22 cellular contexts compared by ENCODE assay signal in genomic region chr11:120063686-120064340, GRCh38.
DNase-seq lines count a peak whose midpoint lies in the region; ATAC-seq, FAIRE-seq and TF ChIP-seq lines count a peak whose summit lies in the region.
"Had no signal": no experiment of that assay in that cellular context is flagged by ENCODE, and none has a peak within 500 bp of the region (broad histone marks: within the 10 kb centered on the region; RNA-seq: fewer than 3 reads in every experiment).

No MANE protein-coding gene starts in this region.

- H2BK120ac ChIP-seq in H9 (ENCODE audit: low read depth, low read length, poor library complexity, severe bottlenecking): no peak overlapping the region

- H4K20me1 ChIP-seq in H9 (ENCODE audit: control insufficient read depth, insufficient read depth, insufficient read length): no peaks in the 10 kb centered on the region

- H3K27me3 Mint-ChIP-seq in H9 (ENCODE audit: low read depth) (peaks cover 9% of the 10 kb centered on the region), progenitor cell of endocrine pancreas (peaks cover 41% of the 10 kb centered on the region)

- H2BK15ac ChIP-seq in H9 (ENCODE audit: low read depth, low read length): no peak overlapping the region

- H3K36me3 ChIP-seq in bronchial epithelial cell (ENCODE audit: control insufficient read depth, insufficient read depth, low read length): no peaks in the 10 kb centered on the region
- H3K36me3 ChIP-seq: MG63 had no signal

- H3K27ac Mint-ChIP-seq in H9 (no peak overlapping the region), progenitor cell of endocrine pancreas (no peak overlapping the region)
- H3K27ac Mint-ChIP-seq: CD8-positive, alpha-beta memory T cell had no signal

- H2BK20ac ChIP-seq in H9 (ENCODE audit: low read depth, low read length, poor library complexity, severe bottlenecking): no peak overlapping the region

- no peak overlapping the region for H2BK5ac ChIP-seq in H9 (ENCODE audit: insufficient read length, low read length)

- no peak overlapping the region for H3K27ac ChIP-seq in H9 (ENCODE audit: insufficient read length, low read depth, low read length)
- H3K27ac ChIP-seq: C4-2B had no signal

- no peak overlapping the region for H3T11ph ChIP-seq in H9 (ENCODE audit: low read length)

- H4K8ac ChIP-seq in H9 (replicated peaks; ENCODE audit: insufficient read length, low read depth, low read length): no peak overlapping the region

- no peaks in the 10 kb centered on the region for H3K79me2 ChIP-seq in H9 (ENCODE audit: insufficient read depth, low read length)

- no peaks in the 10 kb centered on the region for H3K79me1 ChIP-seq in H9 (ENCODE audit: insufficient read depth, low read depth, low read length, poor library complexity, severe bottlenecking)

- peak; percentile 32 for FAIRE-seq in bronchial epithelial cell (lab: Jason Lieb, UNC)
- FAIRE-seq: GM19239 had no signal

- H3K14ac ChIP-seq in H9 (ENCODE audit: insufficient read depth, low read length): no peak overlapping the region; the same call in 1 of the 2 replicates

- no peaks in the 10 kb centered on the region for H3K9me3 ChIP-seq in H9 (ENCODE audit: control insufficient read depth, low read depth, low read length)
- H3K9me3 ChIP-seq: MG63, SK-N-SH had no signal

- peak; percentile 11 for DNase-seq in H9
- no peak for DNase-seq in bronchial epithelial cell (ENCODE audit: low read depth)
- peak; percentile 6 for DNase-seq in mesenteric fat pad (ENCODE audit: low spot score)
- DNase-seq in progenitor cell of endocrine pancreas (ENCODE audit: low spot score, unreplicated experiment): peak; percentile 1
- DNase-seq in RPMI8226: no peak
- DNase-seq in GF-D8 (lab: John Stamatoyannopoulos, UW): no peak
- DNase-seq: AML-193; DMS53; GDM1; MG63; NCI-H1417; NCI-H187; NCI-H2107; NCI-H510A; NK-92 treated with Interleukin-12 subunit alpha and Interleukin-12 subunit beta, amount 100 ng/mL, for 24 hours; SIG-M5; SK-N-SH had no signal

- no peak overlapping the region for H2BK12ac ChIP-seq in H9 (ENCODE audit: insufficient read length, low read depth, low read length)

- H3K9ac ChIP-seq in H9 (ENCODE audit: extremely low read depth, insufficient read length, low read length): no peak overlapping the region
- H3K9ac ChIP-seq: SK-N-SH had no signal

- no peak overlapping the region for H4K91ac ChIP-seq in H9 (ENCODE audit: insufficient read length, low read depth, low read length)

- H3K4me3 ChIP-seq in bronchial epithelial cell (ENCODE audit: low read depth, low read length): no peak overlapping the region
- H3K4me3 ChIP-seq: MG63 had no signal

- no peak overlapping the region for H4K5ac ChIP-seq in H9 (ENCODE audit: insufficient read length, low read depth, low read length)

- WGBS in H9 (ENCODE audit: extremely low coverage, insufficient read length, low lambda C conversion rate): no CpG with 5 or more reads among the region's 7 CpGs

- peaks cover 36 to 46% of the 10 kb centered on the region in 2 experiments for H3K4me1 Mint-ChIP-seq in H9
- H3K4me1 Mint-ChIP-seq in progenitor cell of endocrine pancreas (ENCODE audit: low read depth): no peaks in the 10 kb centered on the region
- H3K4me1 Mint-ChIP-seq: CD8-positive, alpha-beta memory T cell had no signal

- H3K9me3 Mint-ChIP-seq in H9 (no peaks in the 10 kb centered on the region), progenitor cell of endocrine pancreas (ENCODE audit: low read depth) (no peaks in the 10 kb centered on the region)
- H3K9me3 Mint-ChIP-seq: CD8-positive, alpha-beta memory T cell had no signal

- peaks cover 6% of the 10 kb centered on the region for H3K4me1 ChIP-seq in H9 (ENCODE audit: insufficient read depth, low read length)

- H3K27me3 ChIP-seq in H9 (ENCODE audit: insufficient read depth, low read length) (no peaks in the 10 kb centered on the region; the same call in 1 of the 2 replicates), bronchial epithelial cell (ENCODE audit: control insufficient read depth, insufficient read depth, low read length) (no peaks in the 10 kb centered on the region)
- H3K27me3 ChIP-seq: MG63 had no signal

- H3K4me3 Mint-ChIP-seq in H9: no peak overlapping the region
- no peak overlapping the region for H3K4me3 Mint-ChIP-seq in progenitor cell of endocrine pancreas (ENCODE audit: low read depth)
- H3K4me3 Mint-ChIP-seq: CD8-positive, alpha-beta memory T cell had no signal

- TF ChIP-seq CTCF in H9 (conservative IDR thresholded peaks at IDR 0.05): no peak
- TF ChIP-seq CTCF in bronchial epithelial cell (IDR thresholded peaks at IDR 0.05; ENCODE audit: insufficient read depth, low read length, severe bottlenecking): no peak
- no peak for TF ChIP-seq CTCF in progenitor cell of endocrine pancreas (IDR thresholded peaks at IDR 0.05; ENCODE audit: unreplicated experiment)

- no peak overlapping the region for H3K56ac ChIP-seq in H9 (ENCODE audit: insufficient read length, low read depth, low read length)

- H3K23ac ChIP-seq in H9 (ENCODE audit: insufficient read length, low read depth, low read length): no peak overlapping the region

- no peak overlapping the region for H2AFZ ChIP-seq in H9 (ENCODE audit: low read length)

- H2AK5ac ChIP-seq in H9 (ENCODE audit: insufficient read length, low read length): no peak overlapping the region

- peaks cover 0 to 7% (median 2%) of the 10 kb centered on the region in 3 experiments; a peak in 1 of 7 replicates for H3K36me3 Mint-ChIP-seq in H9 (ENCODE audit: insufficient read depth in 1 of 3, low read depth in 3 of 3)
- no peaks in the 10 kb centered on the region for H3K36me3 Mint-ChIP-seq in progenitor cell of endocrine pancreas (ENCODE audit: insufficient read depth)
- H3K36me3 Mint-ChIP-seq: CD8-positive, alpha-beta memory T cell had no signal

- no peak overlapping the region for H3K18ac ChIP-seq in H9 (ENCODE audit: insufficient read length, low read depth, low read length)

- ATAC-seq in HG02981 (IDR thresholded peaks at IDR 0.05; ENCODE audit: unreplicated experiment) (no peak), GM21619 (IDR thresholded peaks at IDR 0.05; ENCODE audit: unreplicated experiment) (no peak)

- no peak overlapping the region for H3K4me2 ChIP-seq in H9 (ENCODE audit: insufficient read depth, insufficient read length, low read length)
- H3K4me2 ChIP-seq: SK-N-SH had no signal

- no peaks in the 10 kb centered on the region for H3K23me2 ChIP-seq in H9 (ENCODE audit: insufficient read length, low read depth, low read length, poor library complexity, severe bottlenecking)

- H3K4ac ChIP-seq in H9 (ENCODE audit: low read depth, low read length): no peak overlapping the region

Comparison
In these comparisons a context has a peak if more than half of its experiments do, and no peak if none do; other contexts are left out.
1. DNase-seq: peak in H9 (single experiment), mesenteric fat pad (single experiment) and progenitor cell of endocrine pancreas (single experiment); none in bronchial epithelial cell (single experiment), RPMI8226 (single experiment) and GF-D8 (single experiment).